In genomic region chr2:152335851-152336102, GRCh38 we compare ENCODE assay signal across 8 cellular contexts.
A peak's percentile ranks its signal among the peaks of the same experiment; 100 is the strongest.
DNase-seq lines count a peak whose midpoint lies in the region; ATAC-seq lines count a peak whose summit lies in the region.

No MANE protein-coding gene starts in this region.

- no peak for DNase-seq in activated naive CD8-positive, alpha-beta T cell treated with anti-CD3 and anti-CD28 coated beads, Interleukin-2, amount 50 U/mL, for 24 hours
- DNase-seq in stimulated activated CD4-positive, alpha-beta T cell treated with anti-CD3 and anti-CD28 coated beads, Interleukin-2, amount 100 ng/mL, for 4 hours (ENCODE audit: low read depth), result peak; percentile 17
- DNase-seq in T-helper 9 cell, result no peak
- no peak for DNase-seq in SIG-M5 treated with dmso at 0.1 percent for 504 hours (lab: John Stamatoyannopoulos, UW; ENCODE audit: unreplicated experiment)

- peaks cover 8% of the 10 kb centered on the region for H3K4me1 Mint-ChIP-seq in activated naive CD8-positive, alpha-beta T cell treated with anti-CD3 and anti-CD28 coated beads, Interleukin-2, amount 50 U/mL, for 24 hours

- no peaks in the 10 kb centered on the region for H3K36me3 Mint-ChIP-seq in activated naive CD8-positive, alpha-beta T cell treated with anti-CD3 and anti-CD28 coated beads, Interleukin-2, amount 50 U/mL, for 24 hours (ENCODE audit: low read depth)

- peak overlapping the region; percentile 80 for H3K4me3 Mint-ChIP-seq in activated naive CD8-positive, alpha-beta T cell treated with anti-CD3 and anti-CD28 coated beads, Interleukin-2, amount 50 U/mL, for 24 hours

- no peaks in the 10 kb centered on the region for H3K9me3 Mint-ChIP-seq in activated naive CD8-positive, alpha-beta T cell treated with anti-CD3 and anti-CD28 coated beads, Interleukin-2, amount 50 U/mL, for 24 hours

- no peak overlapping the region for H3K27ac Mint-ChIP-seq in activated naive CD8-positive, alpha-beta T cell treated with anti-CD3 and anti-CD28 coated beads, Interleukin-2, amount 50 U/mL, for 24 hours

- H3K27me3 Mint-ChIP-seq in activated naive CD8-positive, alpha-beta T cell treated with anti-CD3 and anti-CD28 coated beads, Interleukin-2, amount 50 U/mL, for 24 hours, result peaks cover 36% of the 10 kb centered on the region

- H3K4me3 ChIP-seq in iPS-18c (ENCODE audit: insufficient read depth, low read depth, low read length), result peak overlapping the region; percentile 87

- H3K9me3 ChIP-seq in iPS-18c (ENCODE audit: control insufficient read depth, insufficient read depth, low read length), result no peaks in the 10 kb centered on the region

- ATAC-seq in GM19023 (IDR thresholded peaks at IDR 0.05; ENCODE audit: unreplicated experiment), result peak; percentile 26
- ATAC-seq in HG03045 (IDR thresholded peaks at IDR 0.05; ENCODE audit: unreplicated experiment), result peak; percentile 29
- ATAC-seq in activated naive CD8-positive, alpha-beta T cell treated with anti-CD3 and anti-CD28 coated beads, Interleukin-2, amount 50 U/mL, for 24 hours, result no peak
- no peak for ATAC-seq in HG03565 (IDR thresholded peaks at IDR 0.05; ENCODE audit: unreplicated experiment)

Comparison
In these comparisons a context has a peak if more than half of its experiments do, and no peak if none do; other contexts are left out.
1. ATAC-seq: peak in GM19023 (single experiment) and HG03045 (single experiment); none in activated naive CD8-positive, alpha-beta T cell treated with anti-CD3 and anti-CD28 coated beads, Interleukin-2, amount 50 U/mL, for 24 hours (single experiment) and HG03565 (single experiment).